ENCODE assay signal across 19 cellular contexts in genomic region chr1:30518696-30519095, GRCh38.
"Had no signal": no experiment of that assay in that cellular context is flagged by ENCODE, and none has a peak within 500 bp of the region (broad histone marks: within the 10 kb centered on the region; RNA-seq: fewer than 3 reads in every experiment).

No MANE protein-coding gene starts in this region.

- H2AFZ ChIP-seq: hepatocyte had no signal

- H3K4me1 ChIP-seq: breast epithelium, thyroid gland had no signal

- H3K36me3 ChIP-seq: breast epithelium, thyroid gland, upper lobe of right lung had no signal

- DNase-seq: activated CD4-positive, alpha-beta T cell treated with anti-CD3 and anti-CD28 coated beads for 36 hours; activated CD4-positive, alpha-beta T cell treated with anti-CD3 and anti-CD28 coated beads, Interleukin-2, amount 50 U/mL, for 4 hours; activated naive CD4-positive, alpha-beta T cell treated with Interleukin-2 at 50 U/mL for 16 hours; activated naive CD8-positive, alpha-beta T cell treated with anti-CD3 and anti-CD28 coated beads for 36 hours; activated T-cell treated with anti-CD3 and anti-CD28 coated beads, Interleukin-2, amount 50 U/mL, for 48 hours; effector CD4-positive, alpha-beta T cell; foreskin melanocyte; left ventricle myocardium superior; midbrain; nephron progenitor cell; stimulated activated CD4-positive, alpha-beta T cell treated with anti-CD3 and anti-CD28 coated beads, Interleukin-4, amount 100 ng/mL, for 24 hours; stimulated activated naive CD4-positive, alpha-beta T cell treated with Interleukin-2 at 50 U/mL for 16 hours; substantia nigra; thyroid gland; upper lobe of right lung had no signal

- H3K27ac ChIP-seq: breast epithelium, hepatocyte, thyroid gland, upper lobe of right lung had no signal

- H3K27me3 ChIP-seq: thyroid gland, upper lobe of right lung had no signal

- ATAC-seq: activated CD4-positive, alpha-beta T cell treated with anti-CD3 and anti-CD28 coated beads for 36 hours; left ventricle myocardium superior; sciatic nerve; T-cell; upper lobe of right lung had no signal

- H3K4me3 ChIP-seq: breast epithelium, hepatocyte, thyroid gland, upper lobe of right lung had no signal

- H3K9me3 ChIP-seq: breast epithelium, thyroid gland, upper lobe of right lung had no signal

- H3K4me2 ChIP-seq: hepatocyte had no signal

- H3K79me2 ChIP-seq: hepatocyte had no signal
